Comparison of ENCODE assay signal across 16 cellular contexts in the genomic region with DNA sequence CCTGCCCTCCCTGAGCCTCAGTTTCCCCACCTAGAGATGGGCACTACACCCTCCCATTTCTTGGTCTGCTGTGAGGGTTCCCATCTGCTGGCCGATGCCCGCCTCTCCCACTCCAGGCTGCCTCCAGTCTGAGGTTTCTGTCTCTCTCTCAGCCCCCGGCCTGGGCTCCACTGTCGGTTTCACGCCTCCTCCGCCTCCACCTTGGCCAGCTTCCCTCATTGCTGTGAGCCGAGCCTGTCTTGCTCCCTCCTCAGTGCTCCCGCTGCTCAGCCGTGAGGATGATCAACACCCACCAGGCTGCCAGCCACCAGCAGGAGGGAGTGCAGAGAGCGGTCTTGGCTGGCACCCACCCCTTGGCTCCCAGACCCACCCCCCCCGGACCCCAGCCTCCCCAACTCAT.
"Had no signal": no experiment of that assay in that cellular context is flagged by ENCODE, and none has a peak within 500 bp of the region (broad histone marks: within the 10 kb centered on the region; RNA-seq: fewer than 3 reads in every experiment).

No MANE protein-coding gene starts in this region.

- H3K27ac ChIP-seq: heart left ventricle, neutrophil, right lobe of liver, stomach had no signal

- H3K9me3 ChIP-seq: heart left ventricle, neutrophil, right lobe of liver, stomach had no signal

- FAIRE-seq: endometrium, frontal cortex had no signal

- H3K4me1 ChIP-seq: right lobe of liver had no signal

- H3K36me3 ChIP-seq: heart left ventricle, neutrophil, right lobe of liver, stomach had no signal

- DNase-seq: cortex of kidney; effector memory CD4-positive, alpha-beta T cell; heart left ventricle; hippocampal formation; left colon; left ventricle myocardium superior; mesendoderm; naive B cell; right lobe of liver; stimulated activated CD4-positive, alpha-beta T cell treated with anti-CD3 and anti-CD28 coated beads, Interleukin-4, amount 100 ng/mL, for 24 hours; stomach; trophoblast cell had no signal

- H3K4me3 ChIP-seq: heart left ventricle, lung, right lobe of liver, stomach had no signal

- H3K27me3 ChIP-seq: right lobe of liver had no signal
